ENCODE assay signal across 23 cellular contexts in genomic region chr11:89583580-89583979, GRCh38.
DNase-seq lines count a peak whose midpoint lies in the region; ATAC-seq, FAIRE-seq and TF ChIP-seq lines count a peak whose summit lies in the region.
"Had no signal": no experiment of that assay in that cellular context is flagged by ENCODE, and none has a peak within 500 bp of the region (broad histone marks: within the 10 kb centered on the region; RNA-seq: fewer than 3 reads in every experiment).

No MANE protein-coding gene starts in this region.

- intact Hi-C loops in right lobe of liver (cut with DNase I), result no loop called here

- H3K4me1 ChIP-seq in right lobe of liver (peaks cover 0 to 4% (median 0%) of the 10 kb centered on the region in 4 donors), small intestine (ENCODE audit: control insufficient read depth in 2 of 2, insufficient read depth in 1 of 2, low read depth in 1 of 2, low read length in 1 of 2) (no peaks in the 10 kb centered on the region)

- peak; percentile 10 for FAIRE-seq in colon (lab: Jason Lieb, UNC)
- no peak for FAIRE-seq in small intestine (lab: Jason Lieb, UNC)
- FAIRE-seq: GM12892, H54 had no signal

- TF ChIP-seq POLR2A in right lobe of liver (IDR thresholded peaks at IDR 0.05), result no peak

- DNase-seq in LNCaP clone FGC (ENCODE audit: low read depth) (peak; percentile 32), right lobe of liver (no peak), small intestine (peak; percentile 59), nucleus accumbens (lab: John Stamatoyannopoulos, UW) (no peak), germinal center (ENCODE audit: low spot score) (no peak), CD1c-positive myeloid dendritic cell (ENCODE audit: extremely low spot score) (no peak)
- DNase-seq: CD8-positive, alpha-beta memory T cell; DMS 273 treated with DMSO at 0.1 percent for 48 hours; DND-41; Karpas-422; NCI-H1105; NCI-H146; NCI-H2029 treated with DMSO at 0.1 percent for 48 hours; NCI-H2227 treated with DMSO at 0.1 percent for 48 hours; NCI-H526 treated with DMSO at 0.1 percent for 48 hours; NK-92 treated with Interleukin-12 subunit alpha and Interleukin-12 subunit beta, amount 100 ng/mL, for 24 hours; PC-3; SK-N-SH; SW 1271 had no signal

- no peaks in the 10 kb centered on the region for H3K9me3 ChIP-seq in right lobe of liver
- no peaks in the 10 kb centered on the region for H3K9me3 ChIP-seq in small intestine (ENCODE audit: control insufficient read depth, low read depth)
- H3K9me3 ChIP-seq: SK-N-SH had no signal

- no peak overlapping the region for H3K27ac ChIP-seq in right lobe of liver
- H3K27ac ChIP-seq in small intestine (ENCODE audit: low read depth in 1 of 2, low read length in 1 of 2), result no peak overlapping the region
- H3K27ac ChIP-seq: C4-2B had no signal

- ATAC-seq in right lobe of liver, result peak in 3 of 4 donors; percentile 73 to 79 (median 77)
- ATAC-seq: PC-3 had no signal

- no peaks in the 10 kb centered on the region for H3K27me3 ChIP-seq in right lobe of liver
- H3K27me3 ChIP-seq in small intestine (ENCODE audit: control insufficient read depth in 2 of 2, insufficient read depth in 2 of 2, low read length in 2 of 2), result no peaks in the 10 kb centered on the region

- TF ChIP-seq CTCF in LNCaP clone FGC (IDR thresholded peaks at IDR 0.05; ENCODE audit: control insufficient read depth, extremely low read depth, insufficient read depth) (no peak), right lobe of liver (IDR thresholded peaks at IDR 0.05) (no peak)

- 36% methylated on average over 2 of the region's 2 CpGs for WGBS in right lobe of liver (ENCODE audit: insufficient coverage, low coverage, low lambda C conversion rate, missing lambda C conversion rate)
- WGBS in small intestine, 3 donors, result 5 to 47% (median 28%) methylated on average over 2 of the region's 2 CpGs

- H3K4me3 ChIP-seq in LNCaP clone FGC (ENCODE audit: low read depth, low read length), result no peak overlapping the region
- no peak overlapping the region for H3K4me3 ChIP-seq in right lobe of liver
- H3K4me3 ChIP-seq in small intestine (ENCODE audit: low read depth in 1 of 2, low read length in 2 of 2), result no peak overlapping the region

- H3K36me3 ChIP-seq in right lobe of liver (no peaks in the 10 kb centered on the region), small intestine (ENCODE audit: control insufficient read depth in 2 of 2, insufficient read depth in 2 of 2, low read length in 2 of 2) (no peaks in the 10 kb centered on the region)

Comparison
In these comparisons a context has a peak if more than half of its experiments do, and no peak if none do; other contexts are left out.
1. DNase-seq: peak in LNCaP clone FGC (single experiment) and small intestine (single experiment); none in right lobe of liver (0 of 3), nucleus accumbens (0 of 56), germinal center (single experiment) and CD1c-positive myeloid dendritic cell (single experiment).